8 cellular contexts compared by ENCODE assay signal in genomic region chrX:40151211-40152172, GRCh38. TPM values are rescaled to one million over a fixed set of nuclear protein-coding genes. Genes with fewer than 3 reads are reported as not detected.
DNase-seq lines count a peak whose midpoint lies in the region; TF ChIP-seq lines count a peak whose summit lies in the region.

No MANE protein-coding gene starts in this region.

- no peaks in the 10 kb centered on the region for H4K20me1 ChIP-seq in osteoblast (ENCODE audit: insufficient read depth, low read length)

- H3K36me3 ChIP-seq in KOPT-K1 (ENCODE audit: insufficient read depth, low read length) (no peaks in the 10 kb centered on the region), ectodermal cell (ENCODE audit: control insufficient read depth, insufficient read depth, low read length) (no peaks in the 10 kb centered on the region), osteoblast (ENCODE audit: insufficient read depth, low read length) (no peaks in the 10 kb centered on the region)

- H3K27ac ChIP-seq in KOPT-K1 (ENCODE audit: low read depth, low read length, poor library complexity, severe bottlenecking) (peak overlapping the region; percentile 97), ectodermal cell (ENCODE audit: insufficient read depth, low read depth, low read length, poor library complexity, severe bottlenecking) (no peak overlapping the region), osteoblast (ENCODE audit: low read depth, low read length) (no peak overlapping the region)

- no peak overlapping the region for H3K4me2 ChIP-seq in osteoblast (ENCODE audit: insufficient read depth, low read length)

- H3K4me1 ChIP-seq in ectodermal cell (ENCODE audit: control insufficient read depth, insufficient read depth, low read length) (peaks cover 30% of the 10 kb centered on the region), osteoblast (ENCODE audit: insufficient read depth, low read length) (no peaks in the 10 kb centered on the region)

- DNase-seq in DMS53 (lab: John Stamatoyannopoulos, UW) = peak; percentile 89
- DNase-seq in osteoblast (ENCODE audit: insufficient read length, low spot score, missing footprints) = peak; percentile 85
- DNase-seq in SW480 (ENCODE audit: low spot score) = no peak
- DNase-seq in activated naive CD4-positive, alpha-beta T cell treated with anti-CD3 and anti-CD28 coated beads, Interleukin-2, amount 50 U/mL, for 16 hours = no peak
- no peak for DNase-seq in MV-4-11 (lab: John Stamatoyannopoulos, UW)
- DNase-seq in epidermal melanocyte (ENCODE audit: insufficient read length, low spot score) = no peak

- no peaks in the 10 kb centered on the region for H3K79me2 ChIP-seq in osteoblast (ENCODE audit: insufficient read depth, low read length)

- WGBS in ectodermal cell, 2 experiments = 4 to 5% methylated on average over 55 to 60 of the region's 60 CpGs

- H3K27me3 ChIP-seq in ectodermal cell (ENCODE audit: control insufficient read depth, insufficient read depth, low read length, poor library complexity, severe bottlenecking) = peaks cover 76% of the 10 kb centered on the region
- peaks cover 56% of the 10 kb centered on the region for H3K27me3 ChIP-seq in osteoblast (ENCODE audit: insufficient read depth, low read length)

- H3K9me3 ChIP-seq in KOPT-K1 (ENCODE audit: insufficient read depth, low read length, poor library complexity, severe bottlenecking) (no peaks in the 10 kb centered on the region), ectodermal cell (ENCODE audit: control insufficient read depth, low read length) (no peaks in the 10 kb centered on the region), osteoblast (ENCODE audit: low read depth, low read length) (no peaks in the 10 kb centered on the region)

- H3K4me3 ChIP-seq in ectodermal cell (ENCODE audit: insufficient read depth, low read depth, low read length) (peak overlapping the region; percentile 34), osteoblast (ENCODE audit: insufficient read depth, low read length) (no peak overlapping the region)

- H2AFZ ChIP-seq in osteoblast (ENCODE audit: low read length) = no peak overlapping the region

- no peak for TF ChIP-seq CTCF in osteoblast (IDR thresholded peaks at IDR 0.05; ENCODE audit: extremely low read depth, low read depth, low read length)

RNA-seq across cellular contexts. Expression of gene BCOR, which starts 53.7 kb away (rescaled TPM):
- 18.1 TPM for polyA plus RNA-seq in ectodermal cell (2013, experiment 1 of 4)
- polyA plus RNA-seq in ectodermal cell (2013, experiment 2 of 4) = 23.8 TPM
- 16.4 TPM for polyA plus RNA-seq in ectodermal cell (2013, experiment 3 of 4)
- 14.5 TPM for polyA plus RNA-seq in ectodermal cell (2013, experiment 4 of 4)
- total RNA-seq in osteoblast = 14.7 and 14.8 TPM in 2 replicates

Comparison
In these comparisons a context has a peak if more than half of its experiments do, and no peak if none do; other contexts are left out.
1. DNase-seq: peak in DMS53 (single experiment) and osteoblast (single experiment); none in SW480 (single experiment), activated naive CD4-positive, alpha-beta T cell treated with anti-CD3 and anti-CD28 coated beads, Interleukin-2, amount 50 U/mL, for 16 hours (single experiment), MV-4-11 (single experiment) and epidermal melanocyte (single experiment).